ENCODE assay signal across 1 cellular context in the genomic region with DNA sequence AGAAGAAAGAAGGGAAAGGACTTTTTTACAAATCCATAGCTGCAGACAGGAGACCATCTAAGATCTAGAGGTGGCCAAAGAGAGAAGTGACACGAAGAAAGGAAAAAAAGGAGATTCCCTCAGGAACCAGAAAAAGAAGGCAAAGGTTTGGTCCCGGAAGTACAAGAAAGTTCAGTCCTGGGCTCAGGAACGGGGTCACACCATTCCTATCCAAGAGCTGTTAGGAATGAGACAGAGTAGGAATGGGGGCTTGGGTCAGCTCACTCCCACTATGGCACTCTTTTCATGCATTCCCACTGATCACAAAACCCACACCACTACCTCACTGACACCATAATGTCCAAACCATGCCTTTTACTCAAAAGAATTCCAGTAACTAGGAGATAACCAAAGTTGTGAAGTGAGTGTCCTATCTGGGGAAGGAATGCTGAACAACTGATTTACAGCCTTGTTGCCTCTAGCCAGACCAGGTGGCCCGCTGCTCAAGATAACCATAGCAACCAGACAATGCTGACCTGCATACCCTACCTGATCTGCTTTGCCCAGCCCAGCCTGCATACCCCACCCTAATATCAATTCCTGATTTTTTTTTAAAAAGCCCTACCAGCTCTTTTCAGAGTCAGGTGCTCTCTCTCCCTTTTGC.
TF ChIP-seq lines count a peak whose summit lies in the region.

No MANE protein-coding gene starts in this region.

TF ChIP-seq in HepG2, 621 proteins besides CTCF, POLR2A, EP300 and RAD21:
- TF ChIP-seq, protein P1, sequence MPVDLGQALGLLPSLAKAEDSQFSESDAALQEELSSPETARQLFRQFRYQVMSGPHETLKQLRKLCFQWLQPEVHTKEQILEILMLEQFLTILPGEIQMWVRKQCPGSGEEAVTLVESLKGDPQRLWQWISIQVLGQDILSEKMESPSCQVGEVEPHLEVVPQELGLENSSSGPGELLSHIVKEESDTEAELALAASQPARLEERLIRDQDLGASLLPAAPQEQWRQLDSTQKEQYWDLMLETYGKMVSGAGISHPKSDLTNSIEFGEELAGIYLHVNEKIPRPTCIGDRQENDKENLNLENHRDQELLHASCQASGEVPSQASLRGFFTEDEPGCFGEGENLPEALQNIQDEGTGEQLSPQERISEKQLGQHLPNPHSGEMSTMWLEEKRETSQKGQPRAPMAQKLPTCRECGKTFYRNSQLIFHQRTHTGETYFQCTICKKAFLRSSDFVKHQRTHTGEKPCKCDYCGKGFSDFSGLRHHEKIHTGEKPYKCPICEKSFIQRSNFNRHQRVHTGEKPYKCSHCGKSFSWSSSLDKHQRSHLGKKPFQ (CRISPR knock-in tag; IDR thresholded peaks at IDR 0.05; ENCODE audit: insufficient replicate concordance) = peak; percentile 28
- TF ChIP-seq ZNF446 (CRISPR knock-in tag; IDR thresholded peaks at IDR 0.05) = 0 out of 2 replicates have a peak, but pooled peaks have one; percentile 59
- TF ChIP-seq ZNF781 (CRISPR knock-in tag; IDR thresholded peaks at IDR 0.05; ENCODE audit: borderline replicate concordance, not compliant biosample characterization) = peak; percentile 59
- 0 out of 2 replicates have a peak, but pooled peaks have one; percentile 31 for TF ChIP-seq RBFOX2 (IDR thresholded peaks at IDR 0.05; ENCODE audit: low read depth, low read length)
- peak; percentile 57; the same call in 1 of the 2 replicates for TF ChIP-seq HES4 (CRISPR knock-in tag; IDR thresholded peaks at IDR 0.05; ENCODE audit: borderline replicate concordance)
- TF ChIP-seq RARG (CRISPR knock-in tag; IDR thresholded peaks at IDR 0.05; ENCODE audit: low read depth) = no peak
